ENCODE assay signal across 33 cellular contexts in genomic region chr7:15096853-15097252, GRCh38.
"Had no signal": no experiment of that assay in that cellular context is flagged by ENCODE, and none has a peak within 500 bp of the region (broad histone marks: within the 10 kb centered on the region; RNA-seq: fewer than 3 reads in every experiment).

No MANE protein-coding gene starts in this region.

- H3K4me3 ChIP-seq: adrenal gland, body of pancreas, breast epithelium had no signal

- H3K9me3 ChIP-seq: adrenal gland, body of pancreas, breast epithelium had no signal

- H3K36me3 ChIP-seq: adrenal gland, brain microvascular endothelial cell, breast epithelium had no signal

- FAIRE-seq: astrocyte, TTC549 had no signal

- DNase-seq: activated B cell treated with CpG ODN at 0.5 μM for 24 hours; activated CD4-positive, alpha-beta memory T cell treated with anti-CD3 and anti-CD28 coated beads for 36 hours; activated CD4-positive, alpha-beta T cell treated with anti-CD3 and anti-CD28 coated beads for 4 hours; activated CD4-positive, alpha-beta T cell treated with anti-CD3 and anti-CD28 coated beads, Interleukin-2, amount 10 ng/mL, durations not matched to agents 24 days and 14 days; activated CD4-positive, alpha-beta T cell treated with anti-CD3 and anti-CD28 coated beads, Interleukin-2, amount 50 U/mL, for 1 hour; activated CD4-positive, alpha-beta T cell treated with anti-CD3 and anti-CD28 coated beads, Interleukin-2, amount 50 U/mL, for 4 hours; activated CD4-positive, CD25-positive, alpha-beta regulatory T cell treated with anti-CD3 and anti-CD28 coated beads, Interleukin-2, amount 50 U/mL, for 72 hours; activated CD8-positive, alpha-beta memory T cell treated with anti-CD3 and anti-CD28 coated beads, Interleukin-2, amount 50 U/mL, for 4 hours; activated CD8-positive, alpha-beta T cell treated with anti-CD3 and anti-CD28 coated beads for 36 hours; activated effector memory CD4-positive, alpha-beta T cell treated with anti-CD3 and anti-CD28 coated beads, Interleukin-2, amount 50 U/mL, for 16 hours; activated gamma-delta T cell treated with Interleukin-2 at 50 U/mL for 16 hours; activated naive CD4-positive, alpha-beta T cell; activated naive CD4-positive, alpha-beta T cell treated with anti-CD3 and anti-CD28 coated beads for 36 hours; activated naive CD4-positive, alpha-beta T cell treated with anti-CD3 and anti-CD28 coated beads, Interleukin-2, amount 50 U/mL, for 16 hours; activated naive CD8-positive, alpha-beta T cell treated with anti-CD3 and anti-CD28 coated beads for 36 hours; activated T-cell treated with anti-CD3 and anti-CD28 coated beads for 4 hours; activated T-cell treated with anti-CD3 and anti-CD28 coated beads, Interleukin-2, amount 50 U/mL, for 1 hour; activated T-cell treated with anti-CD3 and anti-CD28 coated beads, Interleukin-2, amount 50 U/mL, for 4 hours; activated T-cell treated with anti-CD3 and anti-CD28 coated beads, Interleukin-2, amount 50 U/mL, for 72 hours; adrenal gland; amniotic stem cell; aorta; body of pancreas; brain microvascular endothelial cell; central memory CD4-positive, alpha-beta T cell; T-helper 2 cell; T-helper 9 cell had no signal

- H3K27me3 ChIP-seq: adrenal gland, body of pancreas, brain microvascular endothelial cell, breast epithelium had no signal

- H3K27ac ChIP-seq: adrenal gland, body of pancreas, brain microvascular endothelial cell, breast epithelium, VCaP had no signal

- ATAC-seq: activated CD8-positive, alpha-beta T cell treated with anti-CD3 and anti-CD28 coated beads for 36 hours; activated naive CD4-positive, alpha-beta T cell treated with anti-CD3 and anti-CD28 coated beads, Interleukin-2, amount 50 U/mL, for 72 hours; activated T-cell treated with anti-CD3 and anti-CD28 coated beads, Interleukin-2, amount 50 U/mL, for 4 hours; activated T-cell treated with anti-CD3 and anti-CD28 coated beads, Interleukin-2, amount 50 U/mL, for 72 hours; activated T-helper 17 cell treated with anti-CD3 and anti-CD28 coated beads, Interleukin-2, amount 50 U/mL, for 72 hours; body of pancreas had no signal

- H3K4me1 ChIP-seq: adrenal gland, body of pancreas, breast epithelium had no signal
